ENCODE assay signal across 1 cellular context in genomic region chr14:93982684-93983007, GRCh38.
TF ChIP-seq lines count a peak whose summit lies in the region.

No MANE protein-coding gene starts in this region.

TF ChIP-seq in IMR-90, 13 proteins besides CTCF, POLR2A, EP300 and RAD21:
- TF ChIP-seq RCOR1 (IDR thresholded peaks at IDR 0.05; ENCODE audit: insufficient replicate concordance, low read length) (no peak), CEBPB (IDR thresholded peaks at IDR 0.05; ENCODE audit: low read depth, low read length) (no peak), MAZ (IDR thresholded peaks at IDR 0.05; ENCODE audit: borderline replicate concordance, low read depth, low read length) (no peak), CHD1 (IDR thresholded peaks at IDR 0.05; ENCODE audit: low read depth, low read length) (no peak), USF2 (IDR thresholded peaks at IDR 0.05; ENCODE audit: low read depth, low read length) (no peak), FOS (IDR thresholded peaks at IDR 0.05; ENCODE audit: low read depth, low read length) (no peak), MAFK (IDR thresholded peaks at IDR 0.05; ENCODE audit: low read depth, low read length) (no peak), RFX5 (IDR thresholded peaks at IDR 0.05; ENCODE audit: low read depth, low read length) (no peak), NFE2L2 (IDR thresholded peaks at IDR 0.05; ENCODE audit: low read depth, low read length) (no peak), MXI1 (IDR thresholded peaks at IDR 0.05; ENCODE audit: borderline replicate concordance, low read depth, low read length) (no peak), BHLHE40 (IDR thresholded peaks at IDR 0.05; ENCODE audit: low read depth, low read length) (no peak), SMC3 (IDR thresholded peaks at IDR 0.05; ENCODE audit: low read depth, low read length) (no peak), ELK1 (IDR thresholded peaks at IDR 0.05; ENCODE audit: borderline replicate concordance, low read depth, low read length) (no peak)
